ENCODE assay signal across 18 cellular contexts in the genomic region with DNA sequence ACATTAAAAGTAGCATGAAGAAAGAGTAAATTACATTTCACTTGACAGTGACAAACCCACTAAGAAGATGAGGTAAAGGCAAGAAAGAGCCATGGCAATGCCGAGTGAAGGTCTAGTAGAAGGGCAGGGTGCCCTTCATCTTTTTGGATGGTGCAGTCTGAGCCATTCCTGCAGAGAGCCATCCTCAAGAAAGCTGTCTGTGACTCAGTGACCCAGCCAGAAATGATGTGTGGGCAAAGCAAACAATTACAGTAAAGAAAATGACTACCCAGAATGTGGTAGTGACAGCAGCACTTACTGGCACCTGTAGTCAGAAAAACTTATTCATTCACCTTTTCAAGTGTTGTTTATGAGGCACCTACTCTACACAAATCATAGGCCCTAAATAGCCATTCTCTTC.
"Had no signal": no experiment of that assay in that cellular context is flagged by ENCODE, and none has a peak within 500 bp of the region (broad histone marks: within the 10 kb centered on the region; RNA-seq: fewer than 3 reads in every experiment).

No MANE protein-coding gene starts in this region.

- H3K36me3 ChIP-seq: gastrocnemius medialis, left lung, prostate gland, right lobe of liver, SJSA1, spleen, suprapubic skin had no signal

- H3K9me3 Mint-ChIP-seq: natural killer cell; stimulated activated memory B cell treated with anti-CD40 and anti-IgM and Interleukin-4, amounts not matched to agents 10 μg/mL and 1 μg/mL and 100 μg/mL, for 72 hours; type B pancreatic cell had no signal

- H3K27me3 ChIP-seq: gastrocnemius medialis, left lung, right lobe of liver, SJSA1, spleen, suprapubic skin had no signal

- H3K36me3 Mint-ChIP-seq: natural killer cell; stimulated activated memory B cell treated with anti-CD40 and anti-IgM and Interleukin-4, amounts not matched to agents 10 μg/mL and 1 μg/mL and 100 μg/mL, for 72 hours; type B pancreatic cell had no signal

- H3K9me3 ChIP-seq: gastrocnemius medialis, left lung, prostate gland, right lobe of liver, SJSA1, spleen, suprapubic skin had no signal

- H3K4me3 Mint-ChIP-seq: activated CD4-positive, alpha-beta T cell treated with anti-CD3 and anti-CD28 coated beads, Interleukin-2, amount 10 ng/mL, durations not matched to agents 7 days and 5 days; natural killer cell; stimulated activated memory B cell treated with anti-CD40 and anti-IgM and Interleukin-4, amounts not matched to agents 10 μg/mL and 1 μg/mL and 100 μg/mL, for 72 hours; type B pancreatic cell had no signal

- ATAC-seq: gastrocnemius medialis; left lung; natural killer cell; right lobe of liver; stimulated activated memory B cell treated with anti-CD40 and anti-IgM and Interleukin-4, amounts not matched to agents 10 μg/mL and 1 μg/mL and 100 μg/mL, for 72 hours had no signal

- H3K27ac ChIP-seq: coronary artery, gastrocnemius medialis, left lung, prostate gland, right lobe of liver, RWPE1, SJSA1, spleen, suprapubic skin had no signal

- H3K4me1 ChIP-seq: gastrocnemius medialis, left lung, prostate gland, spleen, suprapubic skin had no signal

- H3K27ac Mint-ChIP-seq: activated CD4-positive, alpha-beta T cell treated with anti-CD3 and anti-CD28 coated beads, Interleukin-2, amount 10 ng/mL, durations not matched to agents 7 days and 5 days; natural killer cell; stimulated activated memory B cell treated with anti-CD40 and anti-IgM and Interleukin-4, amounts not matched to agents 10 μg/mL and 1 μg/mL and 100 μg/mL, for 72 hours; type B pancreatic cell had no signal

- H3K4me1 Mint-ChIP-seq: natural killer cell; stimulated activated memory B cell treated with anti-CD40 and anti-IgM and Interleukin-4, amounts not matched to agents 10 μg/mL and 1 μg/mL and 100 μg/mL, for 72 hours had no signal

- H3K27me3 Mint-ChIP-seq: activated CD4-positive, alpha-beta T cell treated with anti-CD3 and anti-CD28 coated beads, Interleukin-2, amount 10 ng/mL, durations not matched to agents 7 days and 5 days; stimulated activated memory B cell treated with anti-CD40 and anti-IgM and Interleukin-4, amounts not matched to agents 10 μg/mL and 1 μg/mL and 100 μg/mL, for 72 hours had no signal

- DNase-seq: activated CD4-positive, alpha-beta T cell treated with anti-CD3 and anti-CD28 coated beads, Interleukin-2, amount 10 ng/mL, durations not matched to agents 7 days and 5 days; activated gamma-delta T cell; central memory CD4-positive, alpha-beta T cell; effector CD4-positive, alpha-beta T cell; gastrocnemius medialis; islet precursor cell; left lung; natural killer cell; occipital lobe; right lobe of liver; spleen had no signal

- H3K4me3 ChIP-seq: coronary artery, gastrocnemius medialis, left lung, prostate gland, right lobe of liver, SJSA1, spleen, suprapubic skin had no signal
